Comparison of ENCODE assay signal across 1 cellular context in genomic region chr1:231841616-231842344, GRCh38.
A peak's percentile ranks its signal among the peaks of the same experiment; 100 is the strongest.
TF ChIP-seq lines count a peak whose summit lies in the region.

No MANE protein-coding gene starts in this region.

TF ChIP-seq in HepG2, 621 proteins besides CTCF, POLR2A, EP300 and RAD21 (continued from another document and continues in another):
- TF ChIP-seq, protein P1, sequence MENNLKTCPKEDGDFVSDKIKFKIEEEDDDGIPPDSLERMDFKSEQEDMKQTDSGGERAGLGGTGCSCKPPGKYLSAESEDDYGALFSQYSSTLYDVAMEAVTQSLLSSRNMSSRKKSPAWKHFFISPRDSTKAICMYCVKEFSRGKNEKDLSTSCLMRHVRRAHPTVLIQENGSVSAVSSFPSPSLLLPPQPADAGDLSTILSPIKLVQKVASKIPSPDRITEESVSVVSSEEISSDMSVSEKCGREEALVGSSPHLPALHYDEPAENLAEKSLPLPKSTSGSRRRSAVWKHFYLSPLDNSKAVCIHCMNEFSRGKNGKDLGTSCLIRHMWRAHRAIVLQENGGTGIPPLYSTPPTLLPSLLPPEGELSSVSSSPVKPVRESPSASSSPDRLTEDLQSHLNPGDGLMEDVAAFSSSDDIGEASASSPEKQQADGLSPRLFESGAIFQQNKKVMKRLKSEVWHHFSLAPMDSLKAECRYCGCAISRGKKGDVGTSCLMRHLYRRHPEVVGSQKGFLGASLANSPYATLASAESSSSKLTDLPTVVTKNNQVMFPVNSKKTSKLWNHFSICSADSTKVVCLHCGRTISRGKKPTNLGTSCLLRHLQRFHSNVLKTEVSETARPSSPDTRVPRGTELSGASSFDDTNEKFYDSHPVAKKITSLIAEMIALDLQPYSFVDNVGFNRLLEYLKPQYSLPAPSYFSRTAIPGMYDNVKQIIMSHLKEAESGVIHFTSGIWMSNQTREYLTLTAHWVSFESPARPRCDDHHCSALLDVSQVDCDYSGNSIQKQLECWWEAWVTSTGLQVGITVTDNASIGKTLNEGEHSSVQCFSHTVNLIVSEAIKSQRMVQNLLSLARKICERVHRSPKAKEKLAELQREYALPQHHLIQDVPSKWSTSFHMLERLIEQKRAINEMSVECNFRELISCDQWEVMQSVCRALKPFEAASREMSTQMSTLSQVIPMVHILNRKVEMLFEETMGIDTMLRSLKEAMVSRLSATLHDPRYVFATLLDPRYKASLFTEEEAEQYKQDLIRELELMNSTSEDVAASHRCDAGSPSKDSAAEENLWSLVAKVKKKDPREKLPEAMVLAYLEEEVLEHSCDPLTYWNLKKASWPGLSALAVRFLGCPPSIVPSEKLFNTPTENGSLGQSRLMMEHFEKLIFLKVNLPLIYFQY (CRISPR knock-in tag; IDR thresholded peaks at IDR 0.05; ENCODE audit: borderline replicate concordance), result no peak
- TF ChIP-seq, protein P2, sequence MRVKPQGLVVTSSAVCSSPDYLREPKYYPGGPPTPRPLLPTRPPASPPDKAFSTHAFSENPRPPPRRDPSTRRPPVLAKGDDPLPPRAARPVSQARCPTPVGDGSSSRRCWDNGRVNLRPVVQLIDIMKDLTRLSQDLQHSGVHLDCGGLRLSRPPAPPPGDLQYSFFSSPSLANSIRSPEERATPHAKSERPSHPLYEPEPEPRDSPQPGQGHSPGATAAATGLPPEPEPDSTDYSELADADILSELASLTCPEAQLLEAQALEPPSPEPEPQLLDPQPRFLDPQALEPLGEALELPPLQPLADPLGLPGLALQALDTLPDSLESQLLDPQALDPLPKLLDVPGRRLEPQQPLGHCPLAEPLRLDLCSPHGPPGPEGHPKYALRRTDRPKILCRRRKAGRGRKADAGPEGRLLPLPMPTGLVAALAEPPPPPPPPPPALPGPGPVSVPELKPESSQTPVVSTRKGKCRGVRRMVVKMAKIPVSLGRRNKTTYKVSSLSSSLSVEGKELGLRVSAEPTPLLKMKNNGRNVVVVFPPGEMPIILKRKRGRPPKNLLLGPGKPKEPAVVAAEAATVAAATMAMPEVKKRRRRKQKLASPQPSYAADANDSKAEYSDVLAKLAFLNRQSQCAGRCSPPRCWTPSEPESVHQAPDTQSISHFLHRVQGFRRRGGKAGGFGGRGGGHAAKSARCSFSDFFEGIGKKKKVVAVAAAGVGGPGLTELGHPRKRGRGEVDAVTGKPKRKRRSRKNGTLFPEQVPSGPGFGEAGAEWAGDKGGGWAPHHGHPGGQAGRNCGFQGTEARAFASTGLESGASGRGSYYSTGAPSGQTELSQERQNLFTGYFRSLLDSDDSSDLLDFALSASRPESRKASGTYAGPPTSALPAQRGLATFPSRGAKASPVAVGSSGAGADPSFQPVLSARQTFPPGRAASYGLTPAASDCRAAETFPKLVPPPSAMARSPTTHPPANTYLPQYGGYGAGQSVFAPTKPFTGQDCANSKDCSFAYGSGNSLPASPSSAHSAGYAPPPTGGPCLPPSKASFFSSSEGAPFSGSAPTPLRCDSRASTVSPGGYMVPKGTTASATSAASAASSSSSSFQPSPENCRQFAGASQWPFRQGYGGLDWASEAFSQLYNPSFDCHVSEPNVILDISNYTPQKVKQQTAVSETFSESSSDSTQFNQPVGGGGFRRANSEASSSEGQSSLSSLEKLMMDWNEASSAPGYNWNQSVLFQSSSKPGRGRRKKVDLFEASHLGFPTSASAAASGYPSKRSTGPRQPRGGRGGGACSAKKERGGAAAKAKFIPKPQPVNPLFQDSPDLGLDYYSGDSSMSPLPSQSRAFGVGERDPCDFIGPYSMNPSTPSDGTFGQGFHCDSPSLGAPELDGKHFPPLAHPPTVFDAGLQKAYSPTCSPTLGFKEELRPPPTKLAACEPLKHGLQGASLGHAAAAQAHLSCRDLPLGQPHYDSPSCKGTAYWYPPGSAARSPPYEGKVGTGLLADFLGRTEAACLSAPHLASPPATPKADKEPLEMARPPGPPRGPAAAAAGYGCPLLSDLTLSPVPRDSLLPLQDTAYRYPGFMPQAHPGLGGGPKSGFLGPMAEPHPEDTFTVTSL (CRISPR knock-in tag; IDR thresholded peaks at IDR 0.05; ENCODE audit: borderline replicate concordance), result peak; percentile 69; the same call in 1 of the 2 replicates
- TF ChIP-seq FOSL1 (CRISPR knock-in tag; IDR thresholded peaks at IDR 0.05; ENCODE audit: borderline replicate concordance) (peak; percentile 93), ZSCAN20 (CRISPR knock-in tag; IDR thresholded peaks at IDR 0.05; ENCODE audit: borderline replicate concordance) (no peak), SP4 (CRISPR knock-in tag; IDR thresholded peaks at IDR 0.05) (no peak), CREM (IDR thresholded peaks at IDR 0.05) (peak; percentile 55), CREM (CRISPR knock-in tag; IDR thresholded peaks at IDR 0.05) (no peak), ZFP36L1 (CRISPR knock-in tag; IDR thresholded peaks at IDR 0.05) (no peak), ZNF75D (CRISPR knock-in tag; IDR thresholded peaks at IDR 0.05; ENCODE audit: borderline replicate concordance) (no peak), ZNF644 (CRISPR knock-in tag; IDR thresholded peaks at IDR 0.05; ENCODE audit: low read depth) (peak; percentile 76), ZNF562 (CRISPR knock-in tag; IDR thresholded peaks at IDR 0.05; ENCODE audit: borderline replicate concordance) (no peak), HBP1 (CRISPR knock-in tag; IDR thresholded peaks at IDR 0.05; ENCODE audit: low read depth) (no peak), SP2 (CRISPR knock-in tag; IDR thresholded peaks at IDR 0.05) (no peak), DMAP1 (CRISPR knock-in tag; IDR thresholded peaks at IDR 0.05) (no peak), ZNF234 (CRISPR knock-in tag; conservative IDR thresholded peaks at IDR 0.05) (no peak), TMF1 (CRISPR knock-in tag; IDR thresholded peaks at IDR 0.05; ENCODE audit: low read depth) (no peak), TGIF2 (CRISPR knock-in tag; IDR thresholded peaks at IDR 0.05) (no peak)
- TF ChIP-seq, protein P3, sequence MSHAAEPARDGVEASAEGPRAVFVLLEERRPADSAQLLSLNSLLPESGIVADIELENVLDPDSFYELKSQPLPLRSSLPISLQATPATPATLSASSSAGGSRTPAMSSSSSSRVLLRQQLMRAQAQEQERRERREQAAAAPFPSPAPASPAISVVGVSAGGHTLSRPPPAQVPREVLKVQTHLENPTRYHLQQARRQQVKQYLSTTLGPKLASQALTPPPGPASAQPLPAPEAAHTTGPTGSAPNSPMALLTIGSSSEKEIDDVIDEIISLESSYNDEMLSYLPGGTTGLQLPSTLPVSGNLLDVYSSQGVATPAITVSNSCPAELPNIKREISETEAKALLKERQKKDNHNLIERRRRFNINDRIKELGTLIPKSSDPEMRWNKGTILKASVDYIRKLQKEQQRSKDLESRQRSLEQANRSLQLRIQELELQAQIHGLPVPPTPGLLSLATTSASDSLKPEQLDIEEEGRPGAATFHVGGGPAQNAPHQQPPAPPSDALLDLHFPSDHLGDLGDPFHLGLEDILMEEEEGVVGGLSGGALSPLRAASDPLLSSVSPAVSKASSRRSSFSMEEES (CRISPR knock-in tag; IDR thresholded peaks at IDR 0.05), result no peak; the same call in 1 of the 2 replicates
- TF ChIP-seq, protein P4, sequence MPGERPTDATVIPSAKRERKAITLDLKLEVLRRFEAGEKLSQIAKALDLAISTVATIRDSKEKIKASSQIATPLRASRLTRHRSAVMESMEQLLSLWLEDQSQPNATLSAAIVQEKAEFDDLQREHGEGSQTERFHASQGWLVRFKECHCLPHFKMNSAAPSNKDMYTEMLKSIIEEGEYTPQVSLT (CRISPR knock-in tag; IDR thresholded peaks at IDR 0.05; ENCODE audit: borderline replicate concordance, low read depth), result no peak
- TF ChIP-seq, protein P5, sequence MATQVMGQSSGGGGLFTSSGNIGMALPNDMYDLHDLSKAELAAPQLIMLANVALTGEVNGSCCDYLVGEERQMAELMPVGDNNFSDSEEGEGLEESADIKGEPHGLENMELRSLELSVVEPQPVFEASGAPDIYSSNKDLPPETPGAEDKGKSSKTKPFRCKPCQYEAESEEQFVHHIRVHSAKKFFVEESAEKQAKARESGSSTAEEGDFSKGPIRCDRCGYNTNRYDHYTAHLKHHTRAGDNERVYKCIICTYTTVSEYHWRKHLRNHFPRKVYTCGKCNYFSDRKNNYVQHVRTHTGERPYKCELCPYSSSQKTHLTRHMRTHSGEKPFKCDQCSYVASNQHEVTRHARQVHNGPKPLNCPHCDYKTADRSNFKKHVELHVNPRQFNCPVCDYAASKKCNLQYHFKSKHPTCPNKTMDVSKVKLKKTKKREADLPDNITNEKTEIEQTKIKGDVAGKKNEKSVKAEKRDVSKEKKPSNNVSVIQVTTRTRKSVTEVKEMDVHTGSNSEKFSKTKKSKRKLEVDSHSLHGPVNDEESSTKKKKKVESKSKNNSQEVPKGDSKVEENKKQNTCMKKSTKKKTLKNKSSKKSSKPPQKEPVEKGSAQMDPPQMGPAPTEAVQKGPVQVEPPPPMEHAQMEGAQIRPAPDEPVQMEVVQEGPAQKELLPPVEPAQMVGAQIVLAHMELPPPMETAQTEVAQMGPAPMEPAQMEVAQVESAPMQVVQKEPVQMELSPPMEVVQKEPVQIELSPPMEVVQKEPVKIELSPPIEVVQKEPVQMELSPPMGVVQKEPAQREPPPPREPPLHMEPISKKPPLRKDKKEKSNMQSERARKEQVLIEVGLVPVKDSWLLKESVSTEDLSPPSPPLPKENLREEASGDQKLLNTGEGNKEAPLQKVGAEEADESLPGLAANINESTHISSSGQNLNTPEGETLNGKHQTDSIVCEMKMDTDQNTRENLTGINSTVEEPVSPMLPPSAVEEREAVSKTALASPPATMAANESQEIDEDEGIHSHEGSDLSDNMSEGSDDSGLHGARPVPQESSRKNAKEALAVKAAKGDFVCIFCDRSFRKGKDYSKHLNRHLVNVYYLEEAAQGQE (IDR thresholded peaks at IDR 0.05; ENCODE audit: borderline replicate concordance in 1 of 2, low read depth in 1 of 2, low read length in 2 of 2), result no peak; a peak in 1 of 4 replicates
- TF ChIP-seq, protein P6, sequence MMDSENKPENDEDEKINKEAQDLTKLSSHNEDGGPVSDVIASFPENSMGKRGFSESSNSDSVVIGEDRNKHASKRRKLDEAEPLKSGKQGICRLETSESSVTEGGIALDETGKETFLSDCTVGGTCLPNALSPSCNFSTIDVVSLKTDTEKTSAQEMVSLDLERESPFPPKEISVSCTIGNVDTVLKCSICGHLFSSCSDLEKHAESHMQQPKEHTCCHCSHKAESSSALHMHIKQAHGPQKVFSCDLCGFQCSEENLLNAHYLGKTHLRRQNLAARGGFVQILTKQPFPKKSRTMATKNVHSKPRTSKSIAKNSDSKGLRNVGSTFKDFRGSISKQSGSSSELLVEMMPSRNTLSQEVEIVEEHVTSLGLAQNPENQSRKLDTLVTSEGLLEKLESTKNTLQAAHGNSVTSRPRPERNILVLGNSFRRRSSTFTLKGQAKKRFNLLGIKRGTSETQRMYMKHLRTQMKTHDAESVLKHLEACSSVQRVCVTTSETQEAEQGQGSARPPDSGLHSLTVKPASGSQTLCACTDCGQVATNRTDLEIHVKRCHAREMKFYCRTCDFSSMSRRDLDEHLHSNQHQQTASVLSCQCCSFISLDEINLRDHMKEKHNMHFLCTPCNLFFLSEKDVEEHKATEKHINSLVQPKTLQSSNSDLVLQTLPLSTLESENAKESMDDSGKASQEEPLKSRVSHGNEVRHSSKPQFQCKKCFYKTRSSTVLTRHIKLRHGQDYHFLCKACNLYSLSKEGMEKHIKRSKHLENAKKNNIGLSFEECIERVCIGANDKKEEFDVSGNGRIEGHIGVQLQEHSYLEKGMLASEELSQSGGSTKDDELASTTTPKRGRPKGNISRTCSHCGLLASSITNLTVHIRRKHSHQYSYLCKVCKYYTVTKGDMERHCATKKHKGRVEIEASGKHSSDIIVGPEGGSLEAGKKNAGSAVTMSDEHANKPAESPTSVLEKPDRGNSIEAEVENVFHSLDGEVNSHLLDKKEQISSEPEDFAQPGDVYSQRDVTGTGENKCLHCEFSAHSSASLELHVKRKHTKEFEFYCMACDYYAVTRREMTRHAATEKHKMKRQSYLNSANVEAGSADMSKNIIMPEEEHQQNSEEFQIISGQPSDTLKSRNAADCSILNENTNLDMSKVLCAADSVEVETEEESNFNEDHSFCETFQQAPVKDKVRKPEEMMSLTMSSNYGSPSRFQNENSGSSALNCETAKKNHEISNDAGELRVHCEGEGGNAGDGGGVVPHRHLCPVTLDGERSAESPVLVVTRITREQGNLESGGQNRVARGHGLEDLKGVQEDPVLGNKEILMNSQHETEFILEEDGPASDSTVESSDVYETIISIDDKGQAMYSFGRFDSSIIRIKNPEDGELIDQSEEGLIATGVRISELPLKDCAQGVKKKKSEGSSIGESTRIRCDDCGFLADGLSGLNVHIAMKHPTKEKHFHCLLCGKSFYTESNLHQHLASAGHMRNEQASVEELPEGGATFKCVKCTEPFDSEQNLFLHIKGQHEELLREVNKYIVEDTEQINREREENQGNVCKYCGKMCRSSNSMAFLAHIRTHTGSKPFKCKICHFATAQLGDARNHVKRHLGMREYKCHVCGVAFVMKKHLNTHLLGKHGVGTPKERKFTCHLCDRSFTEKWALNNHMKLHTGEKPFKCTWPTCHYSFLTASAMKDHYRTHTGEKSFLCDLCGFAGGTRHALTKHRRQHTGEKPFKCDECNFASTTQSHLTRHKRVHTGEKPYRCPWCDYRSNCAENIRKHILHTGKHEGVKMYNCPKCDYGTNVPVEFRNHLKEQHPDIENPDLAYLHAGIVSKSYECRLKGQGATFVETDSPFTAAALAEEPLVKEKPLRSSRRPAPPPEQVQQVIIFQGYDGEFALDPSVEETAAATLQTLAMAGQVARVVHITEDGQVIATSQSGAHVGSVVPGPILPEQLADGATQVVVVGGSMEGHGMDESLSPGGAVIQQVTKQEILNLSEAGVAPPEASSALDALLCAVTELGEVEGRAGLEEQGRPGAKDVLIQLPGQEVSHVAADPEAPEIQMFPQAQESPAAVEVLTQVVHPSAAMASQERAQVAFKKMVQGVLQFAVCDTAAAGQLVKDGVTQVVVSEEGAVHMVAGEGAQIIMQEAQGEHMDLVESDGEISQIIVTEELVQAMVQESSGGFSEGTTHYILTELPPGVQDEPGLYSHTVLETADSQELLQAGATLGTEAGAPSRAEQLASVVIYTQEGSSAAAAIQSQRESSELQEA (CRISPR knock-in tag; IDR thresholded peaks at IDR 0.05; ENCODE audit: not compliant biosample characterization), result no peak
- TF ChIP-seq, protein P7, sequence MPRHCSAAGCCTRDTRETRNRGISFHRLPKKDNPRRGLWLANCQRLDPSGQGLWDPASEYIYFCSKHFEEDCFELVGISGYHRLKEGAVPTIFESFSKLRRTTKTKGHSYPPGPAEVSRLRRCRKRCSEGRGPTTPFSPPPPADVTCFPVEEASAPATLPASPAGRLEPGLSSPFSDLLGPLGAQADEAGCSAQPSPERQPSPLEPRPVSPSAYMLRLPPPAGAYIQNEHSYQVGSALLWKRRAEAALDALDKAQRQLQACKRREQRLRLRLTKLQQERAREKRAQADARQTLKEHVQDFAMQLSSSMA (CRISPR knock-in tag; IDR thresholded peaks at IDR 0.05), result no peak
- TF ChIP-seq, protein P8, sequence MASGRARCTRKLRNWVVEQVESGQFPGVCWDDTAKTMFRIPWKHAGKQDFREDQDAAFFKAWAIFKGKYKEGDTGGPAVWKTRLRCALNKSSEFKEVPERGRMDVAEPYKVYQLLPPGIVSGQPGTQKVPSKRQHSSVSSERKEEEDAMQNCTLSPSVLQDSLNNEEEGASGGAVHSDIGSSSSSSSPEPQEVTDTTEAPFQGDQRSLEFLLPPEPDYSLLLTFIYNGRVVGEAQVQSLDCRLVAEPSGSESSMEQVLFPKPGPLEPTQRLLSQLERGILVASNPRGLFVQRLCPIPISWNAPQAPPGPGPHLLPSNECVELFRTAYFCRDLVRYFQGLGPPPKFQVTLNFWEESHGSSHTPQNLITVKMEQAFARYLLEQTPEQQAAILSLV (CRISPR knock-in tag; IDR thresholded peaks at IDR 0.05; ENCODE audit: borderline replicate concordance), result no peak
